ENCODE assay signal across 8 cellular contexts in genomic region chr7:27235387-27236052, GRCh38. TPM values are rescaled to one million over a fixed set of nuclear protein-coding genes. Genes with fewer than 3 reads are reported as not detected.
A peak's percentile ranks its signal among the peaks of the same experiment; 100 is the strongest.
DNase-seq lines count a peak whose midpoint lies in the region; ATAC-seq and TF ChIP-seq lines count a peak whose summit lies in the region.

No MANE protein-coding gene starts in this region.

- H3K9me3 ChIP-seq in body of pancreas (no peaks in the 10 kb centered on the region), suprapubic skin (no peaks in the 10 kb centered on the region)

- no peak for TF ChIP-seq POLR2A in body of pancreas (IDR thresholded peaks at IDR 0.05)
- no peak for TF ChIP-seq POLR2A in suprapubic skin (IDR thresholded peaks at IDR 0.05)

- intact Hi-C loops in body of pancreas (cut with DNase I), result no loop called here

- H3K4me1 ChIP-seq in body of pancreas (peaks cover 15% of the 10 kb centered on the region), suprapubic skin (peaks cover 23% of the 10 kb centered on the region)

- 2 to 4% methylated on average over 9 to 54 of the region's 54 CpGs for WGBS in body of pancreas, 2 donors
- 3% methylated on average over 34 of the region's 54 CpGs for WGBS in suprapubic skin

- H3K36me3 ChIP-seq in body of pancreas (replicated peaks in 1 of 2; ENCODE audit: insufficient read depth in 1 of 2, low read depth in 2 of 2), result no peaks in the 10 kb centered on the region
- no peaks in the 10 kb centered on the region for H3K36me3 ChIP-seq in kidney epithelial cell (ENCODE audit: control insufficient read depth, insufficient read depth, low read length)
- no peaks in the 10 kb centered on the region for H3K36me3 ChIP-seq in suprapubic skin

- DNase-seq in NCI-H82 (lab: John Stamatoyannopoulos, UW) (peak; percentile 76), NCI-H82 treated with DMSO at 0.1 percent for 48 hours (lab: John Stamatoyannopoulos, UW; ENCODE audit: unreplicated experiment) (no peak), NCI-H146 (lab: John Stamatoyannopoulos, UW) (peak; percentile 42), body of pancreas (peak in 3 of 4 donors; percentile 41 to 60 (median 52)), kidney epithelial cell (ENCODE audit: low read depth) (no peak), suprapubic skin (ENCODE audit: low spot score in 2 of 2) (no peak), NCI-H2029 treated with DMSO at 0.1 percent for 48 hours (lab: John Stamatoyannopoulos, UW) (no peak)
- DNase-seq in stimulated activated CD8-positive, alpha-beta memory T cell treated with anti-CD3 and anti-CD28 coated beads, Interleukin-4, amount 100 ng/mL, for 48 hours, result no peak

- peak in 6 of 7 experiments; percentile 11 to 50 (median 39) for TF ChIP-seq CTCF in body of pancreas (IDR thresholded peaks at IDR 0.05)
- TF ChIP-seq CTCF in kidney epithelial cell (IDR thresholded peaks at IDR 0.05; ENCODE audit: insufficient read depth, low read length, poor library complexity, severe bottlenecking), result peak; percentile 52
- peak in 1 of 2 donors; percentile 8 for TF ChIP-seq CTCF in suprapubic skin (IDR thresholded peaks at IDR 0.05)

- peak; percentile 59 for ATAC-seq in body of pancreas

- H3K27me3 ChIP-seq in body of pancreas, result peaks cover 0 to 13% of the 10 kb centered on the region in 2 donors
- peaks cover 59% of the 10 kb centered on the region for H3K27me3 ChIP-seq in kidney epithelial cell (ENCODE audit: control insufficient read depth, insufficient read depth, low read length)
- peaks cover 75% of the 10 kb centered on the region for H3K27me3 ChIP-seq in suprapubic skin

- H3K4me3 ChIP-seq in body of pancreas, result no peak overlapping the region
- peak overlapping the region; percentile 19 for H3K4me3 ChIP-seq in kidney epithelial cell (ENCODE audit: low read depth, low read length)
- H3K4me3 ChIP-seq in suprapubic skin, result peak overlapping the region; percentile 46

- H3K27ac ChIP-seq in body of pancreas (no peak overlapping the region), suprapubic skin (no peak overlapping the region)

- no peak for TF ChIP-seq EP300 in suprapubic skin (IDR thresholded peaks at IDR 0.05)

RNA-seq across cellular contexts. Expression of gene EVX1, which starts 7.1 kb away (rescaled TPM):
- total RNA-seq in body of pancreas (not detected), kidney epithelial cell (not detected in 2 replicates), suprapubic skin (not detected)

RNA-seq across cellular contexts. Expression of gene HOXA13, which starts 35.6 kb away (rescaled TPM):
- total RNA-seq in body of pancreas (not detected), kidney epithelial cell (not detected in 2 replicates), suprapubic skin (under 1 TPM in 1 of 4 donors, not detected in 3; 0.17 TPM)

RNA-seq across cellular contexts. Expression of gene HOXA11, which starts 50.5 kb away (rescaled TPM):
- not detected for total RNA-seq in body of pancreas
- total RNA-seq in kidney epithelial cell, result 11.4 and 17.3 TPM in 2 replicates
- total RNA-seq in suprapubic skin, result 1 to 10 TPM in 1 of 4 donors, under 1 TPM in 2, not detected in 1; 0.34 to 1.2 (median 0.95) TPM

Comparison
In these comparisons a context has a peak if more than half of its experiments do, and no peak if none do; other contexts are left out.
1. DNase-seq: peak in NCI-H82 (single experiment), NCI-H146 (single experiment) and body of pancreas (3 of 4); none in NCI-H82 treated with DMSO at 0.1 percent for 48 hours (single experiment), kidney epithelial cell (single experiment), suprapubic skin (0 of 2), stimulated activated CD8-positive, alpha-beta memory T cell treated with anti-CD3 and anti-CD28 coated beads, Interleukin-4, amount 100 ng/mL, for 48 hours (single experiment) and NCI-H2029 treated with DMSO at 0.1 percent for 48 hours (single experiment).
2. H3K4me3 ChIP-seq: peak in kidney epithelial cell (single experiment) and suprapubic skin (single experiment); none in body of pancreas (0 of 2).